17 cellular contexts compared by ENCODE assay signal in genomic region chr2:54088191-54088634, GRCh38. TPM values are rescaled to one million over a fixed set of nuclear protein-coding genes. Genes with fewer than 3 reads are reported as not detected.
DNase-seq lines count a peak whose midpoint lies in the region; ATAC-seq and TF ChIP-seq lines count a peak whose summit lies in the region.
"Had no signal": no experiment of that assay in that cellular context is flagged by ENCODE, and none has a peak within 500 bp of the region (broad histone marks: within the 10 kb centered on the region; RNA-seq: fewer than 3 reads in every experiment).

No MANE protein-coding gene starts in this region.

- H3K9me3 ChIP-seq in OCI-LY1 (ENCODE audit: low read length) (0 out of 2 replicates have a peak, but pooled peaks cover 3% of the 10 kb centered on the region), fibroblast of lung (ENCODE audit: control insufficient read depth, insufficient read depth, low read depth, low read length) (no peaks in the 10 kb centered on the region)
- H3K9me3 ChIP-seq: mucosa of descending colon had no signal

- no peak for TF ChIP-seq CTCF in OCI-LY1 (IDR thresholded peaks at IDR 0.05; ENCODE audit: low read length)
- no peak for TF ChIP-seq CTCF in fibroblast of lung (conservative IDR thresholded peaks at IDR 0.05 in 1 of 2, IDR thresholded peaks at IDR 0.05 in 1 of 2; ENCODE audit: low read depth in 1 of 2, low read length in 2 of 2)

- H4K8ac ChIP-seq in mesendoderm (ENCODE audit: low read depth, low read length), result no peak overlapping the region

- H4K5ac ChIP-seq in mesendoderm (ENCODE audit: low read length), result no peak overlapping the region

- H3K4me3 ChIP-seq in OCI-LY1 (ENCODE audit: low read depth, low read length, poor library complexity, severe bottlenecking) (no peak overlapping the region), fibroblast of lung (replicated peaks in 1 of 4; ENCODE audit: control extremely low read depth in 1 of 4, insufficient read depth in 1 of 4, low read depth in 3 of 4, low read length in 4 of 4) (no peak overlapping the region), mesendoderm (ENCODE audit: low read length) (no peak overlapping the region)
- H3K4me3 ChIP-seq: mucosa of descending colon had no signal

- H3K27ac ChIP-seq in OCI-LY1 (ENCODE audit: low read depth, low read length, poor library complexity, severe bottlenecking), result peak overlapping the region; percentile 98
- no peak overlapping the region for H3K27ac ChIP-seq in fibroblast of lung (ENCODE audit: insufficient read depth, low read length)
- H3K27ac ChIP-seq in mesendoderm (ENCODE audit: low read depth, low read length), result peak overlapping the region; percentile 90

- H3K9me2 ChIP-seq in OCI-LY1 (ENCODE audit: low read depth, low read length), result no peaks in the 10 kb centered on the region

- H2AFZ ChIP-seq in OCI-LY1 (ENCODE audit: low read length), result no peak overlapping the region
- no peak overlapping the region for H2AFZ ChIP-seq in fibroblast of lung (ENCODE audit: low read length)

- no CpG with 5 or more reads among the region's 5 CpGs for WGBS in mesendoderm (ENCODE audit: extremely low coverage, insufficient coverage, low lambda C conversion rate)

- H3K79me2 ChIP-seq in OCI-LY1 (ENCODE audit: insufficient read depth, low read length) (no peaks in the 10 kb centered on the region), fibroblast of lung (ENCODE audit: control insufficient read depth, insufficient read depth, low read length) (no peaks in the 10 kb centered on the region), mesendoderm (ENCODE audit: control insufficient read depth, insufficient read depth, low read length) (no peaks in the 10 kb centered on the region)

- H4K20me1 ChIP-seq in OCI-LY1 (ENCODE audit: insufficient read depth, low read length), result no peaks in the 10 kb centered on the region
- no peaks in the 10 kb centered on the region for H4K20me1 ChIP-seq in fibroblast of lung (ENCODE audit: control insufficient read depth, extremely low read depth, insufficient read depth, low read length)

- H3K23ac ChIP-seq in mesendoderm (ENCODE audit: low read length), result no peak overlapping the region

- H3F3A ChIP-seq in OCI-LY1 (ENCODE audit: insufficient read depth, low read length), result no peaks in the 10 kb centered on the region

- no peaks in the 10 kb centered on the region for H3K79me1 ChIP-seq in mesendoderm (ENCODE audit: low read length)

- H3K18ac ChIP-seq in mesendoderm (ENCODE audit: low read length), result peak overlapping the region; percentile 62

- no peak for ATAC-seq in HG02970 (IDR thresholded peaks at IDR 0.05; ENCODE audit: low FRiP score, unreplicated experiment)
- ATAC-seq in SK-N-SH treated with all-trans-retinoic acid at 6 μM for 48 hours, result no peak
- ATAC-seq: CD8-positive, alpha-beta T cell; mucosa of descending colon; T-helper 17 cell had no signal

- H3K27me3 ChIP-seq in OCI-LY1 (ENCODE audit: insufficient read depth, low read length) (no peaks in the 10 kb centered on the region), fibroblast of lung (ENCODE audit: control insufficient read depth, insufficient read depth, low read length) (no peaks in the 10 kb centered on the region), mesendoderm (ENCODE audit: insufficient read depth, low read length, poor library complexity) (no peaks in the 10 kb centered on the region)

- H3K36me3 ChIP-seq in OCI-LY1 (ENCODE audit: insufficient read depth, low read length) (no peaks in the 10 kb centered on the region), fibroblast of lung (ENCODE audit: control insufficient read depth, insufficient read depth, low read length) (no peaks in the 10 kb centered on the region), mesendoderm (ENCODE audit: control insufficient read depth, insufficient read depth, low read length) (no peaks in the 10 kb centered on the region)

- peak overlapping the region; percentile 72 for H3K4ac ChIP-seq in mesendoderm (ENCODE audit: low read depth, low read length)

- H3K56ac ChIP-seq in mesendoderm (ENCODE audit: low read length), result peak overlapping the region; percentile 45

- H2AK5ac ChIP-seq in mesendoderm (ENCODE audit: low read length), result no peak overlapping the region

- H3K9ac ChIP-seq in OCI-LY1 (ENCODE audit: low read length) (peak overlapping the region; percentile 26; the same call in 1 of the 2 replicates), fibroblast of lung (ENCODE audit: insufficient read depth, low read length) (no peak overlapping the region), mesendoderm (ENCODE audit: low read length) (peak overlapping the region; percentile 44)

- H3K4me2 ChIP-seq in OCI-LY1 (ENCODE audit: low read length) (peak overlapping the region; percentile 18; the same call in 1 of the 2 replicates), fibroblast of lung (ENCODE audit: extremely low read depth, insufficient read depth, low read length) (no peak overlapping the region), mesendoderm (ENCODE audit: low read length) (no peak overlapping the region)

- peak overlapping the region; percentile 96 for H2BK5ac ChIP-seq in mesendoderm (ENCODE audit: low read length)

- DNase-seq in ELF-1 (ENCODE audit: low read depth, low spot score) (peak; percentile 30), fibroblast of lung (ENCODE audit: low read depth in 2 of 2) (peak; percentile 29 to 44), mesendoderm (peak; percentile 87), NCI-H1092 (lab: John Stamatoyannopoulos, UW) (no peak)
- DNase-seq: activated CD4-positive, alpha-beta T cell treated with anti-CD3 and anti-CD28 coated beads, Interleukin-2, amount 50 U/mL, for 48 hours; amygdala; CD8-positive, alpha-beta T cell; DMS79 treated with DMSO at 0.1 percent for 48 hours; foreskin melanocyte; mucosa of descending colon; NCI-H526 treated with DMSO at 0.1 percent for 48 hours; SIG-M5; substantia nigra; T-helper 17 cell had no signal

- H2BK120ac ChIP-seq in mesendoderm (ENCODE audit: low read depth, low read length), result peak overlapping the region; percentile 78

- H2BK15ac ChIP-seq in mesendoderm (replicated peaks; ENCODE audit: low read depth), result no peak overlapping the region

- H3K4me1 ChIP-seq in OCI-LY1 (ENCODE audit: insufficient read depth, low read length, severe bottlenecking), result peaks cover 85% of the 10 kb centered on the region
- H3K4me1 ChIP-seq in fibroblast of lung (ENCODE audit: control insufficient read depth, extremely low read depth, insufficient read depth, low read length), result no peaks in the 10 kb centered on the region
- peaks cover 23% of the 10 kb centered on the region for H3K4me1 ChIP-seq in mesendoderm (ENCODE audit: control insufficient read depth, low read depth, low read length)

TF ChIP-seq in SK-N-SH treated with all-trans-retinoic acid at 6 μM for 48 hours, 23 proteins besides CTCF, POLR2A, EP300 and RAD21 (continues in another document):
- no peak for TF ChIP-seq PPARA (CRISPR knock-in tag; IDR thresholded peaks at IDR 0.05; ENCODE audit: borderline replicate concordance)
- TF ChIP-seq TCF4 (CRISPR knock-in tag; IDR thresholded peaks at IDR 0.05; ENCODE audit: borderline replicate concordance), result no peak
- TF ChIP-seq ZNF8 (CRISPR knock-in tag; IDR thresholded peaks at IDR 0.05), result no peak
- TF ChIP-seq SNAI2 (CRISPR knock-in tag; IDR thresholded peaks at IDR 0.05), result no peak
- TF ChIP-seq CSRNP3 (CRISPR knock-in tag; IDR thresholded peaks at IDR 0.05), result no peak
- no peak for TF ChIP-seq OSR1 (CRISPR knock-in tag; IDR thresholded peaks at IDR 0.05)
- no peak for TF ChIP-seq ISL1 (CRISPR knock-in tag; IDR thresholded peaks at IDR 0.05)
- TF ChIP-seq ZFP30 (CRISPR knock-in tag; IDR thresholded peaks at IDR 0.05), result no peak
- no peak for TF ChIP-seq CSDC2 (CRISPR knock-in tag; IDR thresholded peaks at IDR 0.05)
- no peak for TF ChIP-seq ZNF565 (CRISPR knock-in tag; conservative IDR thresholded peaks at IDR 0.05; ENCODE audit: low read depth)
- TF ChIP-seq GLIS3 (CRISPR knock-in tag; IDR thresholded peaks at IDR 0.05), result no peak
- TF ChIP-seq TSHZ2 (CRISPR knock-in tag; IDR thresholded peaks at IDR 0.05), result no peak

RNA-seq across cellular contexts. Expression of gene ACYP2, which starts 27.2 kb away (rescaled TPM):
- total RNA-seq in fibroblast of lung, result 22.1 and 24.4 TPM in 2 replicates
- polyA plus RNA-seq in fibroblast of lung, result 9.1 and 9.7 TPM in 2 replicates
- 10.4 and 12.2 TPM in 2 replicates for polyA plus RNA-seq in fibroblast of lung (2012)
- 15.1 TPM in 1 of 2 replicates, not detected in the other for polyA minus RNA-seq in fibroblast of lung (ENCODE audit: low replicate concordance)
- 2.6 TPM for polyA plus RNA-seq in mesendoderm (2013, experiment 1 of 2)
- polyA plus RNA-seq in mesendoderm (2013, experiment 2 of 2), result 3.3 TPM
